1 cellular context compared by ENCODE assay signal in the genomic region with DNA sequence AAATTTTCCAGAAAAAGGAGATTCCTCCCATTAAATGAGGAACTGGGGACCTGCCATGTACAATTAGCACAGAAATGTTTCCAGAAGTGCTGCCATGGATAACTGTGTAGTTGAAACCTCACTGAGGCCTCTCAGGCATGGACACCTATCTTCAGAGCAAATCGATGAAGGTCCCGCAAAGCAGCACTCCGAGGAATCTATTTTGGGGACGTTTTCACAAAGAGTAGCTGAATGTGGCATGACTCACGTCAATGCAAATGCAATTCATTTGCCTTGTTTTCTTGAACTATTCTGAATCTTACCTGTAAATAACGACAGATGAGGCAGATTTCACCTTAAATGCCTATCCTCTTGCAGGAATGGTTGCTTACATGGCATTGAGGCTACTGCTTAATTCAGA.
TF ChIP-seq lines count a peak whose summit lies in the region.

No MANE protein-coding gene starts in this region.

TF ChIP-seq in liver, 16 proteins besides CTCF, POLR2A, EP300 and RAD21 (continued from another document):
- TF ChIP-seq, protein P1, sequence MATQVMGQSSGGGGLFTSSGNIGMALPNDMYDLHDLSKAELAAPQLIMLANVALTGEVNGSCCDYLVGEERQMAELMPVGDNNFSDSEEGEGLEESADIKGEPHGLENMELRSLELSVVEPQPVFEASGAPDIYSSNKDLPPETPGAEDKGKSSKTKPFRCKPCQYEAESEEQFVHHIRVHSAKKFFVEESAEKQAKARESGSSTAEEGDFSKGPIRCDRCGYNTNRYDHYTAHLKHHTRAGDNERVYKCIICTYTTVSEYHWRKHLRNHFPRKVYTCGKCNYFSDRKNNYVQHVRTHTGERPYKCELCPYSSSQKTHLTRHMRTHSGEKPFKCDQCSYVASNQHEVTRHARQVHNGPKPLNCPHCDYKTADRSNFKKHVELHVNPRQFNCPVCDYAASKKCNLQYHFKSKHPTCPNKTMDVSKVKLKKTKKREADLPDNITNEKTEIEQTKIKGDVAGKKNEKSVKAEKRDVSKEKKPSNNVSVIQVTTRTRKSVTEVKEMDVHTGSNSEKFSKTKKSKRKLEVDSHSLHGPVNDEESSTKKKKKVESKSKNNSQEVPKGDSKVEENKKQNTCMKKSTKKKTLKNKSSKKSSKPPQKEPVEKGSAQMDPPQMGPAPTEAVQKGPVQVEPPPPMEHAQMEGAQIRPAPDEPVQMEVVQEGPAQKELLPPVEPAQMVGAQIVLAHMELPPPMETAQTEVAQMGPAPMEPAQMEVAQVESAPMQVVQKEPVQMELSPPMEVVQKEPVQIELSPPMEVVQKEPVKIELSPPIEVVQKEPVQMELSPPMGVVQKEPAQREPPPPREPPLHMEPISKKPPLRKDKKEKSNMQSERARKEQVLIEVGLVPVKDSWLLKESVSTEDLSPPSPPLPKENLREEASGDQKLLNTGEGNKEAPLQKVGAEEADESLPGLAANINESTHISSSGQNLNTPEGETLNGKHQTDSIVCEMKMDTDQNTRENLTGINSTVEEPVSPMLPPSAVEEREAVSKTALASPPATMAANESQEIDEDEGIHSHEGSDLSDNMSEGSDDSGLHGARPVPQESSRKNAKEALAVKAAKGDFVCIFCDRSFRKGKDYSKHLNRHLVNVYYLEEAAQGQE (IDR thresholded peaks at IDR 0.05), result no peak
- TF ChIP-seq YY1 (IDR thresholded peaks at IDR 0.05) (no peak), TAF1 (conservative IDR thresholded peaks at IDR 0.05) (no peak)
